In the genomic region with DNA sequence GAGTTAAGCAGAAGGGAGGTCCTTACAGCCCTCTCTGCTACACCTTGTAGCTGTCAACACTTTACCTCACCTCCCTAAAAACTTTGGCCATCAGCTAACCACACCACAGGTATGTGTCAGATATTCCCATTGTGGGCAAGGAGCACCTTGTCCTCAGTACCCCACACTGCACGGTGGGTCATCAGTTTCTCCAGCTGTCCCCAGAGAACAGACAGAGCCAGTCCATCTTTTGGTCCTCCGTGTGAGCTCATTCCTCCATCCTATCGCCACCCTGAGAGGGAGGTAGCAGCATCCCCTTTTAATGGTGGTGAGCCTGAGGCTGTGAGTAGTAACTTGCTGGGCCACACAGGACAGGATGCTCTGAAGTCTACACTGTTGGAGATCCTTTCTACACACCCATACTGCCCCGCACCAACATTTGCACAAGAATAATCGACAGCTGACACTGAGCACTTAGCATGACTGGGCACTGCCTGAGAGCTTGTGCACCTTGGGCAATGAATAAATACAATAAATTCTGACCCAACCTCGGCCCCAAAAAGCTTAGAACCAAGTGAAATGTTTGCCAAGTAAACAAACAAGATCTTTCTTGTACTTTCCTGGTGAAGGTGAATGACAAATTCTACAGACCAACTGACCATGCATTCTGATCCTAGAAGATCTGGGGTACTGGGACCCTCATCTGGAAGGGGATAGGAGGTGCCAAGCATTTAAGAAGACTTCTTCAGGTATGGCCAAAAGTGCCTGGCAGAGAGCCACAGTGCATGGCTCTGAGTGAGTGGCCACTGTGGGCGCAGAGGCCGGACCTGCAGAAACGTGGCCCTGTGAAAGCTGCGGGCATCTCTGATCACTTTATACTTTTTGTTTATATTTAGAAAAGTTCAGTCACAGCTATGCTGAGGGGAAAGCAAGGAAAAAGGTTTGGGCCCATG, we compare ENCODE assay signal across 24 cellular contexts. TPM values are rescaled to one million over a fixed set of nuclear protein-coding genes. Genes with fewer than 3 reads are reported as not detected.
A peak's percentile ranks its signal among the peaks of the same experiment; 100 is the strongest.
DNase-seq lines count a peak whose midpoint lies in the region; ATAC-seq and TF ChIP-seq lines count a peak whose summit lies in the region.
"Had no signal": no experiment of that assay in that cellular context is flagged by ENCODE, and none has a peak within 500 bp of the region (broad histone marks: within the 10 kb centered on the region; RNA-seq: fewer than 3 reads in every experiment).

No MANE protein-coding gene starts in this region.

- no peak overlapping the region for H2AFZ ChIP-seq in hepatocyte
- H2AFZ ChIP-seq: PC-9 had no signal

- peak overlapping the region in 1 of 4 donors; percentile 15 for H3K4me3 Mint-ChIP-seq in CD4-positive, CD25-positive, alpha-beta regulatory T cell
- H3K4me3 Mint-ChIP-seq: activated CD8-positive, alpha-beta T cell treated with anti-CD3 and anti-CD28 coated beads, Interleukin-2, amount 10 ng/mL, durations not matched to agents 7 days and 5 days; natural killer cell treated with Interleukin-12 subunit alpha and Interleukin-12 subunit beta and Interleukin-15 and Interleukin-18, amount 100 ng/mL, for 72 hours had no signal

- H3K36me3 Mint-ChIP-seq in CD4-positive, CD25-positive, alpha-beta regulatory T cell, result peaks cover 42% of the 10 kb centered on the region

- H3K4me1 ChIP-seq in CD4-positive, CD25-positive, alpha-beta regulatory T cell (ENCODE audit: control insufficient read depth, insufficient read depth, low read length, poor library complexity, severe bottlenecking), result peaks cover 3% of the 10 kb centered on the region
- H3K4me1 ChIP-seq in hepatocyte (ENCODE audit: insufficient read depth), result peaks cover 19% of the 10 kb centered on the region
- peaks cover 23% of the 10 kb centered on the region for H3K4me1 ChIP-seq in prostate gland (replicated peaks)
- H3K4me1 ChIP-seq in mucosa of descending colon (ENCODE audit: low read depth), result no peaks in the 10 kb centered on the region
- H3K4me1 ChIP-seq: HAP-1 had no signal

- peaks cover 27% of the 10 kb centered on the region for H3K79me2 ChIP-seq in hepatocyte

- no peak overlapping the region for H3K27ac ChIP-seq in CD4-positive, CD25-positive, alpha-beta regulatory T cell (ENCODE audit: insufficient read depth, low read length, poor library complexity, severe bottlenecking)
- H3K27ac ChIP-seq in hepatocyte (peak overlapping the region; percentile 18), prostate gland (peak overlapping the region; percentile 69 to 77)
- H3K27ac ChIP-seq: BLaER1, brain microvascular endothelial cell, PC-9 had no signal

- no peaks in the 10 kb centered on the region for H3K9me3 ChIP-seq in CD4-positive, CD25-positive, alpha-beta regulatory T cell (ENCODE audit: control insufficient read depth in 2 of 2, low read length in 2 of 2)
- H3K9me3 ChIP-seq in hepatocyte (ENCODE audit: low read depth) (no peaks in the 10 kb centered on the region), prostate gland (no peaks in the 10 kb centered on the region), mucosa of descending colon (no peaks in the 10 kb centered on the region)
- H3K9me3 ChIP-seq: BLaER1, HAP-1, left ventricle myocardium inferior, SK-N-SH had no signal

- 84% methylated on average over 10 of the region's 10 CpGs for WGBS in hepatocyte (ENCODE audit: low lambda C conversion rate, missing lambda C conversion rate)
- WGBS in prostate gland, result 67% methylated on average over 10 of the region's 10 CpGs

- H3K27me3 Mint-ChIP-seq in CD4-positive, CD25-positive, alpha-beta regulatory T cell, result no peaks in the 10 kb centered on the region
- H3K27me3 Mint-ChIP-seq: natural killer cell treated with Interleukin-12 subunit alpha and Interleukin-12 subunit beta and Interleukin-15 and Interleukin-18, amount 100 ng/mL, for 72 hours had no signal

- intact Hi-C loops in prostate gland (cut with DNase I) (no loop called here), mucosa of descending colon (cut with DNase I, micrococcal nuclease) (no loop called here)

- peaks cover 0 to 22% (median 16%) of the 10 kb centered on the region in 4 donors for H3K4me1 Mint-ChIP-seq in CD4-positive, CD25-positive, alpha-beta regulatory T cell

- no peaks in the 10 kb centered on the region for H3K9me2 ChIP-seq in hepatocyte (replicated peaks; ENCODE audit: insufficient read depth)
- H3K9me2 ChIP-seq: SK-N-SH had no signal

- H3K4me3 ChIP-seq in CD4-positive, CD25-positive, alpha-beta regulatory T cell (ENCODE audit: low read depth, low read length), result no peak overlapping the region
- peak overlapping the region; percentile 37 for H3K4me3 ChIP-seq in LNCaP clone FGC (ENCODE audit: low read depth, low read length)
- H3K4me3 ChIP-seq in hepatocyte, result no peak overlapping the region
- H3K4me3 ChIP-seq in prostate gland, result no peak overlapping the region
- H3K4me3 ChIP-seq in mucosa of descending colon, result no peak overlapping the region
- H3K4me3 ChIP-seq: BLaER1, GM12878, HAP-1, left ventricle myocardium inferior, PC-9 had no signal

- H3K4me2 ChIP-seq in hepatocyte, result no peak overlapping the region
- H3K4me2 ChIP-seq: BLaER1, PC-9, SK-N-SH had no signal

- H3K36me3 ChIP-seq in CD4-positive, CD25-positive, alpha-beta regulatory T cell (ENCODE audit: control insufficient read depth, insufficient read depth, low read length), result peaks cover 42% of the 10 kb centered on the region
- H3K36me3 ChIP-seq in hepatocyte (replicated peaks; ENCODE audit: insufficient read depth, low read depth), result no peaks in the 10 kb centered on the region
- peaks cover under 1 to 7% of the 10 kb centered on the region in 2 donors for H3K36me3 ChIP-seq in prostate gland
- H3K36me3 ChIP-seq in mucosa of descending colon (ENCODE audit: low read depth), result no peaks in the 10 kb centered on the region

- no peaks in the 10 kb centered on the region for H4K20me1 ChIP-seq in hepatocyte (ENCODE audit: insufficient read depth, poor library complexity, severe bottlenecking)

- H3K27ac Mint-ChIP-seq in CD4-positive, CD25-positive, alpha-beta regulatory T cell, result peak overlapping the region in 2 of 3 donors; percentile 47 to 82
- H3K27ac Mint-ChIP-seq: activated CD8-positive, alpha-beta T cell treated with anti-CD3 and anti-CD28 coated beads, Interleukin-2, amount 10 ng/mL, durations not matched to agents 7 days and 5 days; activated T-helper 2 cell treated with anti-CD3 and anti-CD28 coated beads, Interferon-gamma antibody, Interleukin-2, Interleukin-4, amounts not matched to agents 10 μg/mL and 5 μg/mL and 100 μg/mL, durations not matched to agents 14 hours and 24 hours and 36 hours; natural killer cell treated with Interleukin-12 subunit alpha and Interleukin-12 subunit beta and Interleukin-15 and Interleukin-18, amount 100 ng/mL, for 72 hours had no signal

- ATAC-seq in CD4-positive, CD25-positive, alpha-beta regulatory T cell (ENCODE audit: low read depth in 2 of 2), result no peak
- no peak for ATAC-seq in mucosa of descending colon
- ATAC-seq in GM19324 (IDR thresholded peaks at IDR 0.05; ENCODE audit: low FRiP score, unreplicated experiment), result no peak
- ATAC-seq: activated CD8-positive, alpha-beta T cell treated with anti-CD3 and anti-CD28 coated beads, Interleukin-2, amount 10 ng/mL, durations not matched to agents 7 days and 5 days; GM12878; Right ventricle myocardium inferior had no signal

- no peak for DNase-seq in CD4-positive, CD25-positive, alpha-beta regulatory T cell
- DNase-seq in LNCaP clone FGC (ENCODE audit: low read depth) (peak; percentile 84), hepatocyte (ENCODE audit: low spot score) (no peak), prostate gland (ENCODE audit: low spot score) (no peak), mucosa of descending colon (no peak), glomerular visceral epithelial cell (ENCODE audit: extremely low spot score) (no peak)
- DNase-seq: activated CD4-positive, alpha-beta T cell treated with anti-CD3 and anti-CD28 coated beads for 1 hour; activated CD8-positive, alpha-beta T cell treated with anti-CD3 and anti-CD28 coated beads, Interleukin-2, amount 10 ng/mL, durations not matched to agents 7 days and 5 days; activated naive CD4-positive, alpha-beta T cell treated with anti-CD3 and anti-CD28 coated beads, Interleukin-2, amount 50 U/mL, for 16 hours; brain microvascular endothelial cell; effector CD4-positive, alpha-beta T cell; left ventricle myocardium inferior; NCI-H146; NCI-H2107; PC-9; SK-N-SH; stimulated activated naive CD4-positive, alpha-beta T cell treated with Interleukin-2 at 50 U/mL for 16 hours had no signal

- no peaks in the 10 kb centered on the region for H3K9me3 Mint-ChIP-seq in CD4-positive, CD25-positive, alpha-beta regulatory T cell
- H3K9me3 Mint-ChIP-seq: activated T-helper 2 cell treated with anti-CD3 and anti-CD28 coated beads, Interferon-gamma antibody, Interleukin-2, Interleukin-4, amounts not matched to agents 10 μg/mL and 5 μg/mL and 100 μg/mL, durations not matched to agents 14 hours and 24 hours and 36 hours; natural killer cell treated with Interleukin-12 subunit alpha and Interleukin-12 subunit beta and Interleukin-15 and Interleukin-18, amount 100 ng/mL, for 72 hours had no signal

- no peak for TF ChIP-seq CTCF in LNCaP clone FGC (IDR thresholded peaks at IDR 0.05; ENCODE audit: control insufficient read depth, extremely low read depth, insufficient read depth)
- no peak for TF ChIP-seq CTCF in hepatocyte (IDR thresholded peaks at IDR 0.05; ENCODE audit: poor library complexity)
- TF ChIP-seq CTCF in prostate gland (IDR thresholded peaks at IDR 0.05), result no peak
- no peak for TF ChIP-seq CTCF in mucosa of descending colon (IDR thresholded peaks at IDR 0.05)

- no peak for TF ChIP-seq POLR2A in prostate gland (IDR thresholded peaks at IDR 0.05)

- H3K27me3 ChIP-seq in CD4-positive, CD25-positive, alpha-beta regulatory T cell (ENCODE audit: control insufficient read depth, insufficient read depth, low read length), result no peaks in the 10 kb centered on the region
- H3K27me3 ChIP-seq in hepatocyte (no peaks in the 10 kb centered on the region), prostate gland (replicated peaks; ENCODE audit: insufficient read depth) (no peaks in the 10 kb centered on the region)
- H3K27me3 ChIP-seq: BLaER1, brain microvascular endothelial cell had no signal

RNA-seq across cellular contexts. Expression of a gene that starts 6.9 kb away (rescaled TPM):
- total RNA-seq in CD4-positive, CD25-positive, alpha-beta regulatory T cell, result 3.6 TPM
- 10 to 100 TPM; 10.3 to 21.1 (median 16.5) TPM for polyA plus RNA-seq in CD4-positive, CD25-positive, alpha-beta regulatory T cell
- total RNA-seq in hepatocyte, result 14.6 and 15.2 TPM in 2 replicates
- polyA plus RNA-seq in hepatocyte, result 21.8 and 22.8 TPM in 2 replicates
- 10 to 100 TPM; 12.1 to 14.8 TPM for total RNA-seq in prostate gland
- total RNA-seq in mucosa of descending colon, result 10 to 100 TPM; 15.1 to 32.6 (median 15.2) TPM

RNA-seq across cellular contexts. Expression of a gene that starts 7.1 kb away (rescaled TPM):
- 50.2 TPM for total RNA-seq in CD4-positive, CD25-positive, alpha-beta regulatory T cell
- 10 to 100 TPM; 73.7 to 81.0 (median 76.3) TPM for polyA plus RNA-seq in CD4-positive, CD25-positive, alpha-beta regulatory T cell
- total RNA-seq in hepatocyte (66.4 and 73.1 TPM in 2 replicates), prostate gland (10 to 100 TPM; 56.8 to 80.5 TPM), mucosa of descending colon (10 to 100 TPM; 23.1 to 50.4 (median 31.3) TPM)
- 52.7 and 59.4 TPM in 2 replicates for polyA plus RNA-seq in hepatocyte
